29 cellular contexts compared by ENCODE assay signal in genomic region chr11:26580929-26581328, GRCh38. TPM values are rescaled to one million over a fixed set of nuclear protein-coding genes. Genes with fewer than 3 reads are reported as not detected.
DNase-seq lines count a peak whose midpoint lies in the region; ATAC-seq and TF ChIP-seq lines count a peak whose summit lies in the region.
"Had no signal": no experiment of that assay in that cellular context is flagged by ENCODE, and none has a peak within 500 bp of the region (broad histone marks: within the 10 kb centered on the region; RNA-seq: fewer than 3 reads in every experiment).

No MANE protein-coding gene starts in this region.

- H3K79me1 ChIP-seq in H9 (ENCODE audit: insufficient read depth, low read depth, low read length, poor library complexity, severe bottlenecking), result no peaks in the 10 kb centered on the region

- no peaks in the 10 kb centered on the region for H3K27me3 Mint-ChIP-seq in H9 (ENCODE audit: low read depth)
- H3K27me3 Mint-ChIP-seq: activated CD4-positive, alpha-beta T cell treated with anti-CD3 and anti-CD28 coated beads for 36 hours had no signal

- no peak overlapping the region for H2BK15ac ChIP-seq in H9 (ENCODE audit: low read depth, low read length)

- H3K79me2 ChIP-seq in H9 (ENCODE audit: insufficient read depth, low read length), result no peaks in the 10 kb centered on the region

- H3K4ac ChIP-seq in H9 (ENCODE audit: low read depth, low read length), result no peak overlapping the region

- H3K9me3 Mint-ChIP-seq in H9, result no peaks in the 10 kb centered on the region
- H3K9me3 Mint-ChIP-seq: activated naive CD4-positive, alpha-beta T cell treated with anti-CD3 and anti-CD28 coated beads for 36 hours; nephron progenitor cell had no signal

- H3T11ph ChIP-seq in H9 (ENCODE audit: low read length), result no peak overlapping the region

- DNase-seq in SIG-M5 treated with dmso at 0.1 percent for 504 hours (lab: John Stamatoyannopoulos, UW; ENCODE audit: unreplicated experiment), result peak; percentile 1
- DNase-seq in SIG-M5 (lab: John Stamatoyannopoulos, UW), result no peak
- no peak for DNase-seq in esophagus muscularis mucosa (ENCODE audit: extremely low spot score)
- DNase-seq in left lung, result no peak
- DNase-seq in H9, result no peak
- DNase-seq in HAP-1 (ENCODE audit: low spot score in 2 of 2), result no peak
- no peak for DNase-seq in SJCRH30
- DNase-seq: 8988T; activated CD4-positive, alpha-beta T cell treated with anti-CD3 and anti-CD28 coated beads for 36 hours; activated naive CD4-positive, alpha-beta T cell treated with anti-CD3 and anti-CD28 coated beads for 36 hours; activated T-cell treated with anti-CD3 and anti-CD28 coated beads, Interleukin-2, amount 50 U/mL, for 48 hours; amygdala; BE2C; DMS79 treated with DMSO at 0.1 percent for 48 hours; gastrocnemius medialis; hypothalamus; mucosa of descending colon; NCI-H524; nephron progenitor cell; pancreas; stimulated activated naive CD4-positive, alpha-beta T cell treated with Interleukin-2 at 50 U/mL for 16 hours; T-helper 2 cell had no signal

- H3K4me1 ChIP-seq in esophagus muscularis mucosa (peaks cover 0 to 45% (median 19%) of the 10 kb centered on the region in 4 donors), left lung (no peaks in the 10 kb centered on the region), H9 (ENCODE audit: insufficient read depth, low read length) (no peaks in the 10 kb centered on the region), HAP-1 (no peaks in the 10 kb centered on the region; the same call in 1 of the 2 replicates), SJCRH30 (no peaks in the 10 kb centered on the region)
- H3K4me1 ChIP-seq: BE2C, gastrocnemius medialis, pancreas, right atrium auricular region had no signal

- no peak overlapping the region for H3K14ac ChIP-seq in H9 (ENCODE audit: insufficient read depth, low read length)

- H3K36me3 ChIP-seq in esophagus muscularis mucosa, result no peaks in the 10 kb centered on the region
- no peaks in the 10 kb centered on the region for H3K36me3 ChIP-seq in left lung
- H3K36me3 ChIP-seq in HAP-1 (replicated peaks), result no peaks in the 10 kb centered on the region
- H3K36me3 ChIP-seq in SJCRH30, result no peaks in the 10 kb centered on the region
- H3K36me3 ChIP-seq: BE2C, gastrocnemius medialis, pancreas, right atrium auricular region had no signal

- TF ChIP-seq CTCF in esophagus muscularis mucosa (IDR thresholded peaks at IDR 0.05), result no peak
- TF ChIP-seq CTCF in left lung (IDR thresholded peaks at IDR 0.05), result no peak
- TF ChIP-seq CTCF in H9 (conservative IDR thresholded peaks at IDR 0.05), result no peak

- WGBS in esophagus muscularis mucosa, result 24% methylated on average over 3 of the region's 3 CpGs
- WGBS in H9 (ENCODE audit: extremely low coverage, insufficient read length, low lambda C conversion rate), result no CpG with 5 or more reads among the region's 3 CpGs

- H3K9ac ChIP-seq in H9 (ENCODE audit: extremely low read depth, insufficient read length, low read length), result no peak overlapping the region

- H3K56ac ChIP-seq in H9 (ENCODE audit: insufficient read length, low read depth, low read length), result no peak overlapping the region

- no peak overlapping the region for H3K27ac Mint-ChIP-seq in H9
- H3K27ac Mint-ChIP-seq: activated CD4-positive, alpha-beta T cell treated with anti-CD3 and anti-CD28 coated beads for 36 hours; activated naive CD4-positive, alpha-beta T cell treated with anti-CD3 and anti-CD28 coated beads for 36 hours; nephron progenitor cell had no signal

- in situ Hi-C loops in HAP-1 (cut with MboI; ENCODE audit: low sequenced_read_pairs), result no loop called here

- H3K23ac ChIP-seq in H9 (ENCODE audit: insufficient read length, low read depth, low read length), result no peak overlapping the region

- H2BK5ac ChIP-seq in H9 (ENCODE audit: insufficient read length, low read length), result no peak overlapping the region

- H3K4me3 Mint-ChIP-seq in H9, result no peak overlapping the region
- H3K4me3 Mint-ChIP-seq: activated CD4-positive, alpha-beta T cell treated with anti-CD3 and anti-CD28 coated beads for 36 hours; activated naive CD4-positive, alpha-beta T cell treated with anti-CD3 and anti-CD28 coated beads for 36 hours; nephron progenitor cell had no signal

- TF ChIP-seq EP300 in esophagus muscularis mucosa (IDR thresholded peaks at IDR 0.05), result no peak

- intact Hi-C loops in esophagus muscularis mucosa (cut with DNase I), result no loop called here
- intact Hi-C loops in left lung (cut with DNase I), result no loop called here

- H2BK120ac ChIP-seq in H9 (ENCODE audit: low read depth, low read length, poor library complexity, severe bottlenecking), result no peak overlapping the region

- H4K20me1 ChIP-seq in H9 (ENCODE audit: control insufficient read depth, insufficient read depth, insufficient read length), result no peaks in the 10 kb centered on the region

- H3K23me2 ChIP-seq in H9 (ENCODE audit: insufficient read length, low read depth, low read length, poor library complexity, severe bottlenecking), result no peaks in the 10 kb centered on the region

- H3K27me3 ChIP-seq in esophagus muscularis mucosa, result no peaks in the 10 kb centered on the region
- H3K27me3 ChIP-seq in left lung, result no peaks in the 10 kb centered on the region
- H3K27me3 ChIP-seq in H9 (ENCODE audit: insufficient read depth, low read length), result no peaks in the 10 kb centered on the region
- H3K27me3 ChIP-seq in HAP-1 (ENCODE audit: low read depth), result no peaks in the 10 kb centered on the region
- no peaks in the 10 kb centered on the region for H3K27me3 ChIP-seq in SJCRH30
- H3K27me3 ChIP-seq: BE2C, gastrocnemius medialis, pancreas, right atrium auricular region had no signal

- H3K27ac ChIP-seq in esophagus muscularis mucosa (replicated peaks in 1 of 4), result peak overlapping the region; percentile 42 to 73 (median 56)
- no peak overlapping the region for H3K27ac ChIP-seq in left lung
- H3K27ac ChIP-seq in H9 (ENCODE audit: insufficient read length, low read depth, low read length), result no peak overlapping the region
- H3K27ac ChIP-seq in SJCRH30, result no peak overlapping the region
- H3K27ac ChIP-seq: gastrocnemius medialis, pancreas, right atrium auricular region, SK-N-MC had no signal

- H3K4me2 ChIP-seq in H9 (ENCODE audit: insufficient read depth, insufficient read length, low read length), result no peak overlapping the region

- H2AFZ ChIP-seq in H9 (ENCODE audit: low read length), result no peak overlapping the region

- no peak overlapping the region for H2AK5ac ChIP-seq in H9 (ENCODE audit: insufficient read length, low read length)

- no peaks in the 10 kb centered on the region for H3K36me3 Mint-ChIP-seq in H9 (ENCODE audit: insufficient read depth in 1 of 3, low read depth in 3 of 3)

- no peak overlapping the region for H2BK20ac ChIP-seq in H9 (ENCODE audit: low read depth, low read length, poor library complexity, severe bottlenecking)

- no peak overlapping the region for H3K18ac ChIP-seq in H9 (ENCODE audit: insufficient read length, low read depth, low read length)

- H3K4me3 ChIP-seq in esophagus muscularis mucosa (no peak overlapping the region), left lung (no peak overlapping the region), HAP-1 (no peak overlapping the region), SJCRH30 (no peak overlapping the region)
- H3K4me3 ChIP-seq: gastrocnemius medialis, GM12878, mucosa of descending colon, pancreas, right atrium auricular region, SK-N-MC had no signal

- peaks cover 11 to 12% of the 10 kb centered on the region in 2 experiments for H3K4me1 Mint-ChIP-seq in H9
- H3K4me1 Mint-ChIP-seq: activated CD4-positive, alpha-beta T cell treated with anti-CD3 and anti-CD28 coated beads for 36 hours had no signal

- H2BK12ac ChIP-seq in H9 (ENCODE audit: insufficient read length, low read depth, low read length), result no peak overlapping the region

- TF ChIP-seq POLR2A in esophagus muscularis mucosa (IDR thresholded peaks at IDR 0.05; ENCODE audit: low read depth), result no peak

- ATAC-seq in left lung, result peak; percentile 69
- ATAC-seq in HG02623 (IDR thresholded peaks at IDR 0.05; ENCODE audit: unreplicated experiment), result no peak
- ATAC-seq: activated CD4-positive, alpha-beta T cell treated with anti-CD3 and anti-CD28 coated beads for 36 hours; gastrocnemius medialis; GM12878; mucosa of descending colon; pancreas had no signal

- H3K9me3 ChIP-seq in esophagus muscularis mucosa (no peaks in the 10 kb centered on the region), left lung (no peaks in the 10 kb centered on the region), H9 (ENCODE audit: control insufficient read depth, low read depth, low read length) (no peaks in the 10 kb centered on the region), HAP-1 (no peaks in the 10 kb centered on the region), SJCRH30 (replicated peaks) (no peaks in the 10 kb centered on the region)
- H3K9me3 ChIP-seq: BE2C, gastrocnemius medialis, mucosa of descending colon, pancreas, right atrium auricular region had no signal

- H4K5ac ChIP-seq in H9 (ENCODE audit: insufficient read length, low read depth, low read length), result no peak overlapping the region

- H4K8ac ChIP-seq in H9 (replicated peaks; ENCODE audit: insufficient read length, low read depth, low read length), result no peak overlapping the region

- H4K91ac ChIP-seq in H9 (ENCODE audit: insufficient read length, low read depth, low read length), result no peak overlapping the region

RNA-seq across cellular contexts. Expression of gene MUC15, which starts 8.9 kb away (rescaled TPM):
- total RNA-seq in esophagus muscularis mucosa, result 10 to 100 TPM in 1 of 4 donors, 1 to 10 TPM in 2, under 1 TPM in 1; 0.42 to 12.2 (median 1.3) TPM
- total RNA-seq in left lung, result 1 to 10 TPM; 6.4 to 7.1 TPM
- not detected in 2 replicates for total RNA-seq in H9 (2021)
- total RNA-seq in SJCRH30 (2014; rRNA removed; shearing (Covaris generic)), result not detected in 2 replicates
- total RNA-seq: activated CD4-positive, alpha-beta T cell treated with anti-CD3 and anti-CD28 coated beads for 36 hours; activated naive CD4-positive, alpha-beta T cell treated with anti-CD3 and anti-CD28 coated beads for 36 hours; dermis microvascular lymphatic vessel endothelial cell; gastrocnemius medialis; H1; liver; mucosa of descending colon; right atrium auricular region had no signal

Comparison
In these comparisons a context has a peak if more than half of its experiments do, and no peak if none do; other contexts are left out.
1. H3K27ac ChIP-seq: peak in esophagus muscularis mucosa (4 of 4); none in left lung (0 of 2), H9 (single experiment) and SJCRH30 (single experiment).